ENCODE assay signal across 11 cellular contexts in genomic region chr2:230054079-230054478, GRCh38. TPM values are rescaled to one million over a fixed set of nuclear protein-coding genes. Genes with fewer than 3 reads are reported as not detected.
DNase-seq lines count a peak whose midpoint lies in the region; ATAC-seq and TF ChIP-seq lines count a peak whose summit lies in the region.
"Had no signal": no experiment of that assay in that cellular context is flagged by ENCODE, and none has a peak within 500 bp of the region (broad histone marks: within the 10 kb centered on the region; RNA-seq: fewer than 3 reads in every experiment).

No MANE protein-coding gene starts in this region.

- no peak for TF ChIP-seq POLR2A in ovary (IDR thresholded peaks at IDR 0.05)

- intact Hi-C loops in ovary (cut with DNase I): no loop called here

- ATAC-seq in GM18868 (IDR thresholded peaks at IDR 0.05; ENCODE audit: unreplicated experiment) (peak; percentile 56), HG02642 (IDR thresholded peaks at IDR 0.05; ENCODE audit: poor library complexity, unreplicated experiment) (no peak)

- DNase-seq in AG09309 (ENCODE audit: low read depth): peak; percentile 25
- DNase-seq in hepatic stellate cell (ENCODE audit: low spot score): peak; percentile 18
- DNase-seq in globus pallidus (ENCODE audit: low spot score): no peak
- DNase-seq in ovary: no peak
- no peak for DNase-seq in middle frontal gyrus (ENCODE audit: extremely low spot score, low spot score)
- DNase-seq: activated CD4-positive, CD25-positive, alpha-beta regulatory T cell had no signal

- H3K4me3 ChIP-seq in AG09309 (ENCODE audit: control insufficient read depth, low read depth, low read length): no peak overlapping the region
- H3K4me3 ChIP-seq in ovary: no peak overlapping the region
- H3K4me3 ChIP-seq: ascending aorta, skin epidermis had no signal

- H3K27ac ChIP-seq in VCaP (0 out of 2 replicates have a peak overlapping the region, but pooled peaks have one; percentile 4), ovary (no peak overlapping the region)
- H3K27ac ChIP-seq: ascending aorta, skin epidermis had no signal

- H3K4me1 ChIP-seq in ovary (ENCODE audit: insufficient read depth): no peaks in the 10 kb centered on the region
- H3K4me1 ChIP-seq: ascending aorta had no signal

- no peaks in the 10 kb centered on the region for H3K36me3 ChIP-seq in ovary
- H3K36me3 ChIP-seq: ascending aorta had no signal

- TF ChIP-seq CTCF in AG09309 (IDR thresholded peaks at IDR 0.05; ENCODE audit: control insufficient read depth, insufficient read depth, low read depth, low read length, missing control alignments): no peak
- TF ChIP-seq CTCF in VCaP (conservative IDR thresholded peaks at IDR 0.05): no peak
- TF ChIP-seq CTCF in ovary (IDR thresholded peaks at IDR 0.05): no peak

- H3K27me3 ChIP-seq in ovary: no peaks in the 10 kb centered on the region
- H3K27me3 ChIP-seq: ascending aorta had no signal

- TF ChIP-seq EP300 in ovary (IDR thresholded peaks at IDR 0.05): no peak

- H3K9me3 ChIP-seq in ovary: no peaks in the 10 kb centered on the region
- H3K9me3 ChIP-seq: ascending aorta had no signal

RNA-seq across cellular contexts. Expression of gene SLC16A14, which starts 14.6 kb away (rescaled TPM):
- total RNA-seq in ovary: 10 to 100 TPM in 5 of 7 donors, 1 to 10 TPM in 2; 3.4 to 29.8 (median 11.2) TPM
- polyA plus RNA-seq in ovary: 1 to 10 TPM; 6.1 to 8.1 TPM

Comparison
In these comparisons a context has a peak if more than half of its experiments do, and no peak if none do; other contexts are left out.
1. DNase-seq: peak in AG09309 (single experiment) and hepatic stellate cell (single experiment); none in globus pallidus (single experiment), ovary (0 of 5) and middle frontal gyrus (single experiment).